In genomic region chr18:33729556-33729955, GRCh38 we compare ENCODE assay signal across 34 cellular contexts.
DNase-seq lines count a peak whose midpoint lies in the region; ATAC-seq, FAIRE-seq and TF ChIP-seq lines count a peak whose summit lies in the region.
"Had no signal": no experiment of that assay in that cellular context is flagged by ENCODE, and none has a peak within 500 bp of the region (broad histone marks: within the 10 kb centered on the region; RNA-seq: fewer than 3 reads in every experiment).

No MANE protein-coding gene starts in this region.

- H3K4me3 ChIP-seq in OCI-LY3 (ENCODE audit: low read length) = no peak overlapping the region
- no peak overlapping the region for H3K4me3 ChIP-seq in HepG2 (replicated peaks in 1 of 3; ENCODE audit: insufficient read depth in 1 of 3, low read depth in 2 of 3, low read length in 3 of 3)
- H3K4me3 ChIP-seq: BLaER1, cardiac muscle cell, heart right ventricle, neural progenitor cell, pancreas had no signal

- H3K79me2 ChIP-seq in OCI-LY3 (ENCODE audit: low read length) (no peaks in the 10 kb centered on the region), HepG2 (ENCODE audit: insufficient read depth, low read length) (no peaks in the 10 kb centered on the region)

- no peak overlapping the region for H2AFZ ChIP-seq in OCI-LY3 (ENCODE audit: low read depth, low read length)
- no peak overlapping the region for H2AFZ ChIP-seq in HepG2 (ENCODE audit: low read length)
- H2AFZ ChIP-seq: neural progenitor cell had no signal

- TF ChIP-seq EP300 in HepG2 (IDR thresholded peaks at IDR 0.05; ENCODE audit: low read depth in 2 of 2, low read length in 2 of 2) = no peak
- no peak for TF ChIP-seq EP300 in HepG2 (CRISPR knock-in tag; IDR thresholded peaks at IDR 0.05; ENCODE audit: borderline replicate concordance)

- H3K27ac ChIP-seq in OCI-LY3 (ENCODE audit: low read length) = no peak overlapping the region
- H3K27ac ChIP-seq in HepG2 (ENCODE audit: extremely low read length, insufficient read depth, low read length) = no peak overlapping the region
- H3K27ac ChIP-seq: BLaER1, cardiac muscle cell, heart right ventricle, neural progenitor cell, pancreas had no signal

- no peaks in the 10 kb centered on the region for H3K4me1 Mint-ChIP-seq in activated CD8-positive, alpha-beta T cell treated with anti-CD3 and anti-CD28 coated beads for 36 hours (ENCODE audit: low read depth)
- H3K4me1 Mint-ChIP-seq: activated naive CD8-positive, alpha-beta T cell treated with anti-CD3 and anti-CD28 coated beads, Interleukin-2, amount 50 U/mL, for 24 hours; stimulated activated memory B cell treated with anti-CD40 and anti-IgM and Interleukin-4, amounts not matched to agents 10 μg/mL and 1 μg/mL and 100 μg/mL, for 72 hours; T-helper 17 cell had no signal

- no peaks in the 10 kb centered on the region for H3K36me3 Mint-ChIP-seq in activated CD8-positive, alpha-beta T cell treated with anti-CD3 and anti-CD28 coated beads for 36 hours (ENCODE audit: low read depth)
- H3K36me3 Mint-ChIP-seq: stimulated activated memory B cell treated with anti-CD40 and anti-IgM and Interleukin-4, amounts not matched to agents 10 μg/mL and 1 μg/mL and 100 μg/mL, for 72 hours had no signal

- TF ChIP-seq POLR2A in HepG2 (IDR thresholded peaks at IDR 0.05; ENCODE audit: insufficient read depth in 1 of 2, low read depth in 2 of 2, low read length in 2 of 2) = no peak

- H3K4me3 Mint-ChIP-seq in activated CD8-positive, alpha-beta T cell treated with anti-CD3 and anti-CD28 coated beads for 36 hours = no peak overlapping the region
- H3K4me3 Mint-ChIP-seq: activated naive CD8-positive, alpha-beta T cell treated with anti-CD3 and anti-CD28 coated beads, Interleukin-2, amount 50 U/mL, for 24 hours; activated T-cell treated with anti-CD3 and anti-CD28 coated beads, Interleukin-2, amount 50 U/mL, for 72 hours; neural progenitor cell; stimulated activated memory B cell treated with anti-CD40 and anti-IgM and Interleukin-4, amounts not matched to agents 10 μg/mL and 1 μg/mL and 100 μg/mL, for 72 hours; T-helper 17 cell; type B pancreatic cell had no signal

- H3K4me2 ChIP-seq in OCI-LY3 (ENCODE audit: low read length) = peak overlapping the region; percentile 29
- H3K4me2 ChIP-seq in HepG2 (ENCODE audit: low read depth, low read length) = no peak overlapping the region
- H3K4me2 ChIP-seq: BLaER1, neural progenitor cell had no signal

- H3K27me3 ChIP-seq in OCI-LY3 (ENCODE audit: low read depth, low read length) (no peaks in the 10 kb centered on the region), HepG2 (ENCODE audit: control insufficient read depth in 1 of 2, insufficient read depth in 2 of 2, low read length in 2 of 2) (no peaks in the 10 kb centered on the region)
- H3K27me3 ChIP-seq: BLaER1, cardiac muscle cell, heart right ventricle, neural progenitor cell, pancreas had no signal

- in situ Hi-C loops in HepG2 (cut with HindIII; ENCODE audit: extremely low pct_ligation_motif_present, low pct_unique_long_range_greater_than_20kb) = no loop called here

- TF ChIP-seq CTCF in OCI-LY3 (IDR thresholded peaks at IDR 0.05; ENCODE audit: low read depth, low read length) (no peak), HepG2 (CRISPR knock-in tag; IDR thresholded peaks at IDR 0.05) (no peak)
- TF ChIP-seq CTCF in activated CD8-positive, alpha-beta T cell treated with anti-CD3 and anti-CD28 coated beads for 36 hours (IDR thresholded peaks at IDR 0.05) = no peak

- TF ChIP-seq RAD21 in HepG2 (CRISPR knock-in tag; IDR thresholded peaks at IDR 0.05) = no peak

- no peaks in the 10 kb centered on the region for H3K9me3 ChIP-seq in OCI-LY3 (ENCODE audit: insufficient read depth, low read length)
- no peaks in the 10 kb centered on the region for H3K9me3 ChIP-seq in HepG2 (ENCODE audit: low read length)
- H3K9me3 ChIP-seq: BLaER1, heart right ventricle, pancreas had no signal

- 2% methylated on average over 4 of the region's 4 CpGs for WGBS in HepG2 (ENCODE audit: low lambda C conversion rate)

- BruUV-seq in HepG2 (replicated peaks; lab: Mats Ljungman, UMichigan) = no TSS peak

- intact Hi-C loops in activated CD8-positive, alpha-beta T cell treated with anti-CD3 and anti-CD28 coated beads for 36 hours (cut with micrococcal nuclease) = no loop called here
- intact Hi-C loops in HepG2 (cut with micrococcal nuclease; ENCODE audit: unreplicated experiment) = no loop called here

- CTCF ChIA-PET in activated CD8-positive, alpha-beta T cell treated with anti-CD3 and anti-CD28 coated beads for 36 hours (lab: Charles Lee) = no interaction called here
- CTCF ChIA-PET in HepG2 (lab: Yijun Ruan, JAX; ENCODE audit: low intra/inter-chr PET ratio, low total read pairs) = no interaction called here

- no peak overlapping the region for H3K27ac Mint-ChIP-seq in activated CD8-positive, alpha-beta T cell treated with anti-CD3 and anti-CD28 coated beads for 36 hours
- H3K27ac Mint-ChIP-seq: activated naive CD8-positive, alpha-beta T cell treated with anti-CD3 and anti-CD28 coated beads, Interleukin-2, amount 50 U/mL, for 24 hours; activated T-cell treated with anti-CD3 and anti-CD28 coated beads, Interleukin-2, amount 50 U/mL, for 72 hours; neural progenitor cell; stimulated activated memory B cell treated with anti-CD40 and anti-IgM and Interleukin-4, amounts not matched to agents 10 μg/mL and 1 μg/mL and 100 μg/mL, for 72 hours; T-helper 17 cell; type B pancreatic cell had no signal

- POLR2A ChIA-PET in activated CD8-positive, alpha-beta T cell treated with anti-CD3 and anti-CD28 coated beads for 36 hours (lab: Charles Lee) = no interaction called here
- POLR2A ChIA-PET in HepG2 (lab: Yijun Ruan, JAX) = no interaction called here

- H3K9me3 Mint-ChIP-seq in activated CD8-positive, alpha-beta T cell treated with anti-CD3 and anti-CD28 coated beads for 36 hours = peaks cover 2% of the 10 kb centered on the region
- H3K9me3 Mint-ChIP-seq: activated naive CD8-positive, alpha-beta T cell treated with anti-CD3 and anti-CD28 coated beads, Interleukin-2, amount 50 U/mL, for 24 hours; neural progenitor cell; type B pancreatic cell had no signal

- H3K4me1 ChIP-seq in OCI-LY3 (ENCODE audit: low read length) = peaks cover 11% of the 10 kb centered on the region
- no peaks in the 10 kb centered on the region for H3K4me1 ChIP-seq in HepG2 (ENCODE audit: insufficient read depth, low read length)
- H3K4me1 ChIP-seq: BLaER1, heart right ventricle, neural progenitor cell, pancreas had no signal

- DNase-seq in NCI-H2081 (lab: John Stamatoyannopoulos, UW) (no peak), RCC 7860 (ENCODE audit: low spot score) (no peak), HepG2 (ENCODE audit: low spot score) (no peak)
- no peak for DNase-seq in activated CD8-positive, alpha-beta T cell treated with anti-CD3 and anti-CD28 coated beads for 36 hours
- DNase-seq: activated CD4-positive, alpha-beta T cell treated with anti-CD3 and anti-CD28 coated beads, Interleukin-2, amount 50 U/mL, for 4 hours; activated naive CD4-positive, alpha-beta T cell; activated naive CD8-positive, alpha-beta T cell treated with anti-CD3 and anti-CD28 coated beads, Interleukin-2, amount 50 U/mL, for 24 hours; activated T-cell treated with anti-CD3 and anti-CD28 coated beads, Interleukin-2, amount 50 U/mL, for 72 hours; DMS153; heart right ventricle; KBM-7; kidney; left ventricle myocardium superior; NCI-H2029; NCI-H524 treated with DMSO at 0.1 percent for 48 hours; NK-92 treated with Interleukin-12 subunit alpha and Interleukin-12 subunit beta, amount 100 ng/mL, for 24 hours; pancreas; SHP77; T-helper 17 cell had no signal

- no peaks in the 10 kb centered on the region for H3K36me3 ChIP-seq in OCI-LY3 (replicated peaks; ENCODE audit: low read depth, low read length)
- H3K36me3 ChIP-seq in HepG2 (replicated peaks in 1 of 2; ENCODE audit: control insufficient read depth in 1 of 2, insufficient read depth in 2 of 2, low read length in 2 of 2) = no peaks in the 10 kb centered on the region
- H3K36me3 ChIP-seq: BLaER1, cardiac muscle cell, neural progenitor cell, pancreas had no signal

- FAIRE-seq in RCC 7860 (lab: Jason Lieb, UNC) = no peak
- no peak for FAIRE-seq in HepG2 (lab: Jason Lieb, UNC)
- FAIRE-seq: astrocyte, colon, endothelial cell of umbilical vein, frontal cortex, GM12891, H54, kidney, pancreas had no signal

- ATAC-seq in GM18867 (IDR thresholded peaks at IDR 0.05; ENCODE audit: unreplicated experiment) = peak; percentile 58
- ATAC-seq in GM21619 (IDR thresholded peaks at IDR 0.05; ENCODE audit: unreplicated experiment) = peak; percentile 58
- ATAC-seq in HG02938 (IDR thresholded peaks at IDR 0.05; ENCODE audit: unreplicated experiment) = peak; percentile 60
- ATAC-seq in activated CD8-positive, alpha-beta T cell treated with anti-CD3 and anti-CD28 coated beads for 36 hours = no peak
- ATAC-seq in HepG2 = no peak
- ATAC-seq: activated naive CD8-positive, alpha-beta T cell treated with anti-CD3 and anti-CD28 coated beads, Interleukin-2, amount 50 U/mL, for 24 hours; activated T-cell treated with anti-CD3 and anti-CD28 coated beads, Interleukin-2, amount 50 U/mL, for 72 hours; heart right ventricle; left ventricle myocardium superior; pancreas; stimulated activated memory B cell treated with anti-CD40 and anti-IgM and Interleukin-4, amounts not matched to agents 10 μg/mL and 1 μg/mL and 100 μg/mL, for 72 hours; T-helper 17 cell had no signal

- H4K20me1 ChIP-seq in OCI-LY3 (ENCODE audit: insufficient read depth, low read length) (no peaks in the 10 kb centered on the region), HepG2 (ENCODE audit: insufficient read depth, low read length) (no peaks in the 10 kb centered on the region)
- H4K20me1 ChIP-seq: BLaER1 had no signal

- H3K27me3 Mint-ChIP-seq in activated CD8-positive, alpha-beta T cell treated with anti-CD3 and anti-CD28 coated beads for 36 hours = no peaks in the 10 kb centered on the region
- H3K27me3 Mint-ChIP-seq: activated naive CD8-positive, alpha-beta T cell treated with anti-CD3 and anti-CD28 coated beads, Interleukin-2, amount 50 U/mL, for 24 hours; stimulated activated memory B cell treated with anti-CD40 and anti-IgM and Interleukin-4, amounts not matched to agents 10 μg/mL and 1 μg/mL and 100 μg/mL, for 72 hours; T-helper 17 cell; type B pancreatic cell had no signal

- H3K9ac ChIP-seq in OCI-LY3 (ENCODE audit: low read length) (no peak overlapping the region), HepG2 (ENCODE audit: insufficient read depth, low read depth, low read length) (no peak overlapping the region)
- H3K9ac ChIP-seq: BLaER1, neural progenitor cell had no signal

TF ChIP-seq in HepG2, 621 proteins besides CTCF, POLR2A, EP300 and RAD21 (continues in another document):
- TF ChIP-seq SIN3B (IDR thresholded peaks at IDR 0.05; ENCODE audit: low read length) (no peak), ZNF674 (CRISPR knock-in tag; IDR thresholded peaks at IDR 0.05; ENCODE audit: low read depth) (no peak), CREB3 (CRISPR knock-in tag; IDR thresholded peaks at IDR 0.05) (no peak)

Comparison
In these comparisons a context has a peak if more than half of its experiments do, and no peak if none do; other contexts are left out.
1. ATAC-seq: peak in GM18867 (single experiment), GM21619 (single experiment) and HG02938 (single experiment); none in activated CD8-positive, alpha-beta T cell treated with anti-CD3 and anti-CD28 coated beads for 36 hours (single experiment) and HepG2 (single experiment).